ENCODE assay signal across 20 cellular contexts in the genomic region with DNA sequence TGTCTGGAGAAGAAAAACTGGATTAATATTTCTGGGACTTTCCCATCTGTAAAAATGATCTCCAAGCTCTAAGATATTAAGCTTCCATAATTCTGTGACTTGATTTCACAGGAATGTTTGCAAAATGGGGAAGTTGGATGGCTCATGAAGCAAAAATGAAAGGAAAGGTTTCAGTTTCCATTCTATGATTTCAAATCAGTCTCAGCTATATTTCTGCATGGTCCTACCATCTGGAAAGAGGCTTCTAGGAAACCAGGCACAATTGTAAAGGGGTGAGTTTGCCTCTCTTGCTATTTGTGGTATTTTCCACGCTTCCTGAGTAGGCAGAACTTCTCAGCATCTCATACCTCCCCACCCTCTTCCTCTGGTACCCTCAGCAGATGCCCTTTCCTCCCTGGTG. TPM values are rescaled to one million over a fixed set of nuclear protein-coding genes. Genes with fewer than 3 reads are reported as not detected.
"Had no signal": no experiment of that assay in that cellular context is flagged by ENCODE, and none has a peak within 500 bp of the region (broad histone marks: within the 10 kb centered on the region; RNA-seq: fewer than 3 reads in every experiment).

No MANE protein-coding gene starts in this region.

- H3K4me3 ChIP-seq: mucosa of descending colon, stomach, thyroid gland, uterus had no signal

- H3K36me3 ChIP-seq: neutrophil, stomach, thyroid gland, uterus had no signal

- DNase-seq: activated CD4-positive, alpha-beta T cell treated with anti-CD3 and anti-CD28 coated beads, Interleukin-2, amount 10 ng/mL, durations not matched to agents 7 days and 5 days; activated CD8-positive, alpha-beta memory T cell treated with anti-CD3 and anti-CD28 coated beads for 24 hours; activated naive CD4-positive, alpha-beta T cell treated with anti-CD3 and anti-CD28 coated beads, Interleukin-2, amount 10 ng/mL, durations not matched to agents 7 days and 5 days; caudate nucleus; cortex of kidney; effector memory CD8-positive, alpha-beta T cell; left colon; mammary epithelial cell; mucosa of descending colon; naive thymus-derived CD8-positive, alpha-beta T cell; retina; stimulated activated CD4-positive, alpha-beta T cell treated with anti-CD3 and anti-CD28 coated beads, Interleukin-15, amount 100 ng/mL, for 24 hours; stimulated activated CD4-positive, alpha-beta T cell treated with anti-CD3 and anti-CD28 coated beads, Interleukin-4, amount 100 ng/mL, for 4 hours; stomach; thyroid gland; uterus had no signal

- ATAC-seq: effector memory CD8-positive, alpha-beta T cell; left colon; mucosa of descending colon; naive thymus-derived CD8-positive, alpha-beta T cell; WTC11 had no signal

- H3K27me3 ChIP-seq: neutrophil, stomach, thyroid gland, uterus had no signal

- H3K9me3 ChIP-seq: mucosa of descending colon, neutrophil, stomach, thyroid gland, uterus had no signal

- H3K4me1 ChIP-seq: stomach, thyroid gland, uterus had no signal

- H3K27ac ChIP-seq: epithelial cell of prostate, neutrophil, stomach, thyroid gland, uterus had no signal

RNA-seq across cellular contexts. Expression of a gene that starts 22.4 kb away (rescaled TPM):
- total RNA-seq: activated CD4-positive, alpha-beta T cell treated with anti-CD3 and anti-CD28 coated beads, Interleukin-2, amount 10 ng/mL, durations not matched to agents 7 days and 5 days; glomerular endothelial cell; left colon had no signal
